Comparison of ENCODE assay signal across 2 cellular contexts in the genomic region with DNA sequence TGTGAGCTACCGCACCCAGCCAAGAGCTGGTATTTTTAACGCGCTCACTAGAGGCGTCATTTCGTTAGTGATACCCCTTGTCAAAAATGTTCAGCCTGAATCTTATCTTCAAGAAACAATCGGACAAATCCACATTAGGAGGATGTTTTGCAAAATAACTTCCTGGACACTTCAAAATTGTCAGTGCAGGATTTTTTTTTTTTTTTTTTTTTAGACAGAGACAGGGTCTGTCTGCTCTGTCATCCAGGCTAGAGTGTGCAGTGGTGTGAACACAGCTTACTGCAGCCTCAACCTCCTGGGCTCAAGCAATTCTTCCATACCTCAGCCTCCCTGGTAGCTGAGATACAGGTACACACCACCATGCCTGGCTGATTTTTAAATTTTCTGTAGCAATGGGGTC.
TF ChIP-seq lines count a peak whose summit lies in the region.

No MANE protein-coding gene starts in this region.

TF ChIP-seq in IMR-90, 13 proteins besides CTCF, POLR2A, EP300 and RAD21:
- TF ChIP-seq CHD1 (IDR thresholded peaks at IDR 0.05; ENCODE audit: low read depth, low read length) (no peak), NFE2L2 (IDR thresholded peaks at IDR 0.05; ENCODE audit: low read depth, low read length) (no peak)

TF ChIP-seq in K562, 482 proteins besides CTCF, POLR2A, EP300 and RAD21:
- TF ChIP-seq NFIX (CRISPR knock-in tag; IDR thresholded peaks at IDR 0.05; ENCODE audit: low read depth), result no peak
- no peak for TF ChIP-seq IRF9 (tag; IDR thresholded peaks at IDR 0.05)
- no peak for TF ChIP-seq DIDO1 (tag; IDR thresholded peaks at IDR 0.05; ENCODE audit: low read depth)
- TF ChIP-seq NFE2 (IDR thresholded peaks at IDR 0.05; ENCODE audit: low read depth), result no peak
- TF ChIP-seq, protein P1, sequence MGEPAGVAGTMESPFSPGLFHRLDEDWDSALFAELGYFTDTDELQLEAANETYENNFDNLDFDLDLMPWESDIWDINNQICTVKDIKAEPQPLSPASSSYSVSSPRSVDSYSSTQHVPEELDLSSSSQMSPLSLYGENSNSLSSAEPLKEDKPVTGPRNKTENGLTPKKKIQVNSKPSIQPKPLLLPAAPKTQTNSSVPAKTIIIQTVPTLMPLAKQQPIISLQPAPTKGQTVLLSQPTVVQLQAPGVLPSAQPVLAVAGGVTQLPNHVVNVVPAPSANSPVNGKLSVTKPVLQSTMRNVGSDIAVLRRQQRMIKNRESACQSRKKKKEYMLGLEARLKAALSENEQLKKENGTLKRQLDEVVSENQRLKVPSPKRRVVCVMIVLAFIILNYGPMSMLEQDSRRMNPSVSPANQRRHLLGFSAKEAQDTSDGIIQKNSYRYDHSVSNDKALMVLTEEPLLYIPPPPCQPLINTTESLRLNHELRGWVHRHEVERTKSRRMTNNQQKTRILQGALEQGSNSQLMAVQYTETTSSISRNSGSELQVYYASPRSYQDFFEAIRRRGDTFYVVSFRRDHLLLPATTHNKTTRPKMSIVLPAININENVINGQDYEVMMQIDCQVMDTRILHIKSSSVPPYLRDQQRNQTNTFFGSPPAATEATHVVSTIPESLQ (CRISPR knock-in tag; IDR thresholded peaks at IDR 0.05), result no peak
- no peak for TF ChIP-seq ZFX (CRISPR knock-in tag; IDR thresholded peaks at IDR 0.05)
- no peak for TF ChIP-seq RFX7 (CRISPR knock-in tag; IDR thresholded peaks at IDR 0.05)
- TF ChIP-seq THAP7 (CRISPR knock-in tag; IDR thresholded peaks at IDR 0.05), result no peak
- TF ChIP-seq NFYB (IDR thresholded peaks at IDR 0.05; ENCODE audit: extremely low read depth, insufficient read length), result no peak
- TF ChIP-seq L3MBTL2 (IDR thresholded peaks at IDR 0.05), result no peak
- no peak for TF ChIP-seq CBX1 (IDR thresholded peaks at IDR 0.05; ENCODE audit: low read depth)
- no peak for TF ChIP-seq EWSR1 (IDR thresholded peaks at IDR 0.05; ENCODE audit: borderline replicate concordance, low read depth, partially characterized antibody)
- 0 out of 2 replicates have a peak, but pooled peaks have one; percentile 27 for TF ChIP-seq SOX6 (IDR thresholded peaks at IDR 0.05)
- TF ChIP-seq TBP (optimal IDR thresholded peaks at IDR 0.05; ENCODE audit: low read depth, low read length), result peak; percentile 16
- TF ChIP-seq ZNF695 (CRISPR knock-in tag; IDR thresholded peaks at IDR 0.05), result no peak
- TF ChIP-seq SRF (CRISPR knock-in tag; IDR thresholded peaks at IDR 0.05), result no peak
- no peak for TF ChIP-seq PCBP2 (IDR thresholded peaks at IDR 0.05; ENCODE audit: low read depth, low read length, poor library complexity, severe bottlenecking)
- no peak for TF ChIP-seq ZNF592 (IDR thresholded peaks at IDR 0.05)
- no peak for TF ChIP-seq SMARCA4 (IDR thresholded peaks at IDR 0.05)
- TF ChIP-seq ZNF384 (IDR thresholded peaks at IDR 0.05; ENCODE audit: low read depth, low read length), result peak; percentile 58
- TF ChIP-seq ZNF232 (CRISPR knock-in tag; IDR thresholded peaks at IDR 0.05), result no peak
- no peak for TF ChIP-seq MTF1 (CRISPR knock-in tag; IDR thresholded peaks at IDR 0.05; ENCODE audit: borderline replicate concordance)
